In genomic region chr15:74865316-74865715, GRCh38 we compare ENCODE assay signal across 19 cellular contexts. TPM values are rescaled to one million over a fixed set of nuclear protein-coding genes. Genes with fewer than 3 reads are reported as not detected.
A peak's percentile ranks its signal among the peaks of the same experiment; 100 is the strongest.
DNase-seq lines count a peak whose midpoint lies in the region; ATAC-seq, FAIRE-seq and TF ChIP-seq lines count a peak whose summit lies in the region.
"Had no signal": no experiment of that assay in that cellular context is flagged by ENCODE, and none has a peak within 500 bp of the region (broad histone marks: within the 10 kb centered on the region; RNA-seq: fewer than 3 reads in every experiment).

No MANE protein-coding gene starts in this region.

- H3K4me1 Mint-ChIP-seq in activated naive CD4-positive, alpha-beta T cell treated with anti-CD3 and anti-CD28 coated beads, Interleukin-2, amount 10 ng/mL, durations not matched to agents 7 days and 5 days = peaks cover 66% of the 10 kb centered on the region
- H3K4me1 Mint-ChIP-seq in activated CD4-positive, alpha-beta memory T cell treated with anti-CD3 and anti-CD28 coated beads for 36 hours (ENCODE audit: low read depth) = peaks cover 58% of the 10 kb centered on the region

- POLR2A ChIA-PET in activated CD4-positive, alpha-beta memory T cell treated with anti-CD3 and anti-CD28 coated beads for 36 hours (lab: Charles Lee) = interaction anchor here (0.6 kb wide), 1 partner anchor 93 kb away, joined by 4 read pairs; no protein-coding TSS in a partner anchor

- peaks cover 6% of the 10 kb centered on the region for H3K9me3 Mint-ChIP-seq in activated naive CD4-positive, alpha-beta T cell treated with anti-CD3 and anti-CD28 coated beads, Interleukin-2, amount 10 ng/mL, durations not matched to agents 7 days and 5 days
- H3K9me3 Mint-ChIP-seq in activated CD4-positive, alpha-beta memory T cell treated with anti-CD3 and anti-CD28 coated beads for 36 hours = no peaks in the 10 kb centered on the region

- H3K27me3 ChIP-seq in suprapubic skin = no peaks in the 10 kb centered on the region
- H3K27me3 ChIP-seq: left lung, SJCRH30 had no signal

- no peak overlapping the region for H3K4me3 Mint-ChIP-seq in activated naive CD4-positive, alpha-beta T cell treated with anti-CD3 and anti-CD28 coated beads, Interleukin-2, amount 10 ng/mL, durations not matched to agents 7 days and 5 days
- H3K4me3 Mint-ChIP-seq in activated CD4-positive, alpha-beta memory T cell treated with anti-CD3 and anti-CD28 coated beads for 36 hours = no peak overlapping the region

- H3K9me3 ChIP-seq in suprapubic skin = no peaks in the 10 kb centered on the region
- H3K9me3 ChIP-seq: left lung, SJCRH30 had no signal

- H3K4me1 ChIP-seq in suprapubic skin = peaks cover 73% of the 10 kb centered on the region
- H3K4me1 ChIP-seq: SJCRH30 had no signal

- H3K27ac ChIP-seq in suprapubic skin = peak overlapping the region; percentile 9
- H3K27ac ChIP-seq: SJCRH30 had no signal

- H3K36me3 ChIP-seq in suprapubic skin = no peaks in the 10 kb centered on the region

- TF ChIP-seq POLR2A in suprapubic skin (IDR thresholded peaks at IDR 0.05) = no peak
- no peak for TF ChIP-seq POLR2A in H54 (IDR thresholded peaks at IDR 0.05; ENCODE audit: low read depth, low read length)

- no peak for FAIRE-seq in H54 (lab: Jason Lieb, UNC)

- ATAC-seq in esophagus mucosa (peak; percentile 37), GM18498 (IDR thresholded peaks at IDR 0.05; ENCODE audit: unreplicated experiment) (no peak)

- 56% methylated on average over 2 of the region's 2 CpGs for WGBS in suprapubic skin

- no peak for TF ChIP-seq CTCF in suprapubic skin (IDR thresholded peaks at IDR 0.05)

- intact Hi-C loops in activated CD4-positive, alpha-beta memory T cell treated with anti-CD3 and anti-CD28 coated beads for 36 hours (cut with micrococcal nuclease) = no loop called here

- TF ChIP-seq EP300 in suprapubic skin (IDR thresholded peaks at IDR 0.05) = no peak

- DNase-seq in activated naive CD4-positive, alpha-beta T cell treated with anti-CD3 and anti-CD28 coated beads, Interleukin-2, amount 10 ng/mL, durations not matched to agents 7 days and 5 days = no peak
- DNase-seq in activated naive CD4-positive, alpha-beta T cell (lab: John Stamatoyannopoulos, UW) = no peak
- no peak for DNase-seq in activated CD4-positive, alpha-beta memory T cell treated with anti-CD3 and anti-CD28 coated beads for 36 hours
- DNase-seq in suprapubic skin (ENCODE audit: low spot score in 2 of 2) (no peak), H54 (ENCODE audit: insufficient read length, low spot score) (no peak)
- no peak for DNase-seq in stimulated activated naive CD4-positive, alpha-beta T cell treated with Interleukin-2 at 50 U/mL for 16 hours (lab: John Stamatoyannopoulos, UW)
- DNase-seq: caudate nucleus; DND-41; erythroblast; hypothalamus; Karpas-422; left lung; NCI-H2029 treated with DMSO at 0.1 percent for 48 hours; SJCRH30; stimulated activated CD4-positive, alpha-beta T cell treated with anti-CD3 and anti-CD28 coated beads, Interleukin-12 subunit alpha, Interleukin-12 subunit beta, amount 100 ng/mL, for 4 hours had no signal

- CTCF ChIA-PET in activated naive CD4-positive, alpha-beta T cell treated with anti-CD3 and anti-CD28 coated beads, Interleukin-2, amount 10 ng/mL, durations not matched to agents 7 days and 5 days (lab: Charles Lee) = interaction anchor here (1.1 kb wide), 1 partner anchor 36 kb away, joined by 4 read pairs; no protein-coding TSS in a partner anchor
- CTCF ChIA-PET in activated CD4-positive, alpha-beta memory T cell treated with anti-CD3 and anti-CD28 coated beads for 36 hours (lab: Charles Lee) = no interaction called here

- no peak overlapping the region for H3K4me3 ChIP-seq in suprapubic skin
- H3K4me3 ChIP-seq: left lung, SJCRH30 had no signal

- H3K36me3 Mint-ChIP-seq in activated naive CD4-positive, alpha-beta T cell treated with anti-CD3 and anti-CD28 coated beads, Interleukin-2, amount 10 ng/mL, durations not matched to agents 7 days and 5 days = peaks cover 45% of the 10 kb centered on the region
- peaks cover 14% of the 10 kb centered on the region for H3K36me3 Mint-ChIP-seq in activated CD4-positive, alpha-beta memory T cell treated with anti-CD3 and anti-CD28 coated beads for 36 hours

- H3K27ac Mint-ChIP-seq in activated naive CD4-positive, alpha-beta T cell treated with anti-CD3 and anti-CD28 coated beads, Interleukin-2, amount 10 ng/mL, durations not matched to agents 7 days and 5 days = peak overlapping the region; percentile 76
- H3K27ac Mint-ChIP-seq in activated CD4-positive, alpha-beta memory T cell treated with anti-CD3 and anti-CD28 coated beads for 36 hours = peak overlapping the region; percentile 38

- H3K27me3 Mint-ChIP-seq in activated naive CD4-positive, alpha-beta T cell treated with anti-CD3 and anti-CD28 coated beads, Interleukin-2, amount 10 ng/mL, durations not matched to agents 7 days and 5 days = no peaks in the 10 kb centered on the region
- H3K27me3 Mint-ChIP-seq in activated CD4-positive, alpha-beta memory T cell treated with anti-CD3 and anti-CD28 coated beads for 36 hours = no peaks in the 10 kb centered on the region

RNA-seq across cellular contexts. Expression of gene SCAMP2, which starts 7.8 kb away (rescaled TPM):
- 10 to 100 TPM; 77.6 to 79.5 TPM for total RNA-seq in activated CD4-positive, alpha-beta memory T cell treated with anti-CD3 and anti-CD28 coated beads for 36 hours
- total RNA-seq in esophagus mucosa (102 TPM), suprapubic skin (100 to 1,000 TPM in 2 of 4 donors, 10 to 100 TPM in 2; 82.7 to 120 (median 102) TPM)

RNA-seq across cellular contexts. Expression of gene ULK3, which starts 22.4 kb away (rescaled TPM):
- 10 to 100 TPM; 51.4 to 57.6 TPM for total RNA-seq in activated CD4-positive, alpha-beta memory T cell treated with anti-CD3 and anti-CD28 coated beads for 36 hours
- total RNA-seq in esophagus mucosa (43.3 TPM), suprapubic skin (100 to 1,000 TPM; 105 to 330 (median 129) TPM)

RNA-seq across cellular contexts. Expression of gene MPI, which starts 24.5 kb away (rescaled TPM):
- 10 to 100 TPM; 56.4 to 60.0 TPM for total RNA-seq in activated CD4-positive, alpha-beta memory T cell treated with anti-CD3 and anti-CD28 coated beads for 36 hours
- total RNA-seq in esophagus mucosa (28.2 TPM), suprapubic skin (10 to 100 TPM; 17.1 to 59.2 (median 41.4) TPM)

RNA-seq across cellular contexts. Expression of gene CPLX3, which starts 38.9 kb away (rescaled TPM):
- total RNA-seq in activated CD4-positive, alpha-beta memory T cell treated with anti-CD3 and anti-CD28 coated beads for 36 hours = not detected
- total RNA-seq in esophagus mucosa (not detected), suprapubic skin (under 1 TPM in 1 of 4 donors, not detected in 3; 0.47 TPM)
- total RNA-seq: left lung, omental fat pad, SJCRH30, urinary bladder had no signal

RNA-seq across cellular contexts. Expression of gene FAM219B, which starts 41.3 kb away (rescaled TPM):
- 10 to 100 TPM; 63.0 to 70.1 TPM for total RNA-seq in activated CD4-positive, alpha-beta memory T cell treated with anti-CD3 and anti-CD28 coated beads for 36 hours
- total RNA-seq in esophagus mucosa (62.5 TPM), suprapubic skin (10 to 100 TPM; 49.4 to 96.2 (median 68.0) TPM)
